3 cellular contexts compared by ENCODE assay signal in the genomic region with DNA sequence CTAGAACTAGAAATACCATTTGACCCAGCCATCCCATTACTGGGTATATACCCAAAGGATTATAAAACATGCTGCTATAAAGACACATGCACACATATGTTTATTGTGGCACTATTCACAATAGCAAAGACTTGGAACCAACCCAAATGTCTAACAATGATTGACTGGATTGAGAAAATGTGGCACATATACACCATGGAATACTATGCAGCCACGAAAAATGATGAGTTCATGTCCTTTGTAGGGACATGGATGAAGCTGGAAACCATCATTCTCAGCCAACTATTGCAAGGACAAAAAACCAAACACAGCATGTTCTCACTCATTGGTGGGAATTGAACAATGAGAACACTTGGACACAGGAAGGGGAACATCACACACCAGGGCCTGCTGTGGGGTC. TPM values are rescaled to one million over a fixed set of nuclear protein-coding genes. Genes with fewer than 3 reads are reported as not detected.
"Had no signal": no experiment of that assay in that cellular context is flagged by ENCODE, and none has a peak within 500 bp of the region (broad histone marks: within the 10 kb centered on the region; RNA-seq: fewer than 3 reads in every experiment).

No MANE protein-coding gene starts in this region.

RNA-seq across cellular contexts. Expression of a gene that starts 57.8 kb away (rescaled TPM):
- total RNA-seq: LHCN-M2, MCF 10A, NCI-H460 had no signal
